In genomic region chr6:39009476-39009875, GRCh38 we compare ENCODE assay signal across 18 cellular contexts. TPM values are rescaled to one million over a fixed set of nuclear protein-coding genes. Genes with fewer than 3 reads are reported as not detected.
DNase-seq lines count a peak whose midpoint lies in the region; ATAC-seq and TF ChIP-seq lines count a peak whose summit lies in the region.
"Had no signal": no experiment of that assay in that cellular context is flagged by ENCODE, and none has a peak within 500 bp of the region (broad histone marks: within the 10 kb centered on the region; RNA-seq: fewer than 3 reads in every experiment).

No MANE protein-coding gene starts in this region.

- H3K36me3 ChIP-seq in esophagus muscularis mucosa (no peaks in the 10 kb centered on the region), tibial nerve (no peaks in the 10 kb centered on the region)

- H3K4me1 ChIP-seq in esophagus muscularis mucosa (no peaks in the 10 kb centered on the region), tibial nerve (no peaks in the 10 kb centered on the region)

- TF ChIP-seq POLR2A in esophagus muscularis mucosa (IDR thresholded peaks at IDR 0.05; ENCODE audit: low read depth) (no peak), tibial nerve (IDR thresholded peaks at IDR 0.05) (no peak)

- no peak for TF ChIP-seq CTCF in LNCaP clone FGC (IDR thresholded peaks at IDR 0.05; ENCODE audit: control insufficient read depth, extremely low read depth, insufficient read depth)
- TF ChIP-seq CTCF in esophagus muscularis mucosa (IDR thresholded peaks at IDR 0.05) = no peak
- no peak for TF ChIP-seq CTCF in tibial nerve (IDR thresholded peaks at IDR 0.05)

- TF ChIP-seq EP300 in esophagus muscularis mucosa (IDR thresholded peaks at IDR 0.05) (no peak), tibial nerve (IDR thresholded peaks at IDR 0.05) (no peak)

- H3K9me3 ChIP-seq in esophagus muscularis mucosa (no peaks in the 10 kb centered on the region), tibial nerve (no peaks in the 10 kb centered on the region)

- WGBS in esophagus muscularis mucosa = 0% methylated on average over 1 of the region's 1 CpG
- WGBS in tibial nerve, 2 donors = 0% methylated on average over 1 of the region's 1 CpG

- peaks cover 0 to 25% (median 0%) of the 10 kb centered on the region in 4 donors for H3K27me3 ChIP-seq in esophagus muscularis mucosa
- no peaks in the 10 kb centered on the region for H3K27me3 ChIP-seq in tibial nerve

- DNase-seq in left ventricle myocardium superior = no peak
- DNase-seq in cardiac septum (ENCODE audit: low spot score) = no peak
- peak; percentile 59 for DNase-seq in LNCaP clone FGC (ENCODE audit: low read depth)
- peak; percentile 37 for DNase-seq in esophagus muscularis mucosa (ENCODE audit: extremely low spot score)
- DNase-seq in tibial nerve (ENCODE audit: low spot score in 2 of 2) = no peak
- no peak for DNase-seq in SKM-1 treated with dmso at 0.1 percent for 144 hours (lab: John Stamatoyannopoulos, UW; ENCODE audit: unreplicated experiment)
- DNase-seq: C1 segment of cervical spinal cord; CD4-positive, alpha-beta memory T cell; COR-L47; DMS153; DND-41; GM23248; H9; HFFc6 had no signal

- ATAC-seq in left ventricle myocardium superior = peak; percentile 57
- ATAC-seq: HCT116 had no signal

- intact Hi-C loops in left ventricle myocardium superior (cut with micrococcal nuclease) (no loop called here), cardiac septum (cut with DNase I) (no loop called here), esophagus muscularis mucosa (cut with DNase I) (no loop called here)

- H3K4me3 ChIP-seq in LNCaP clone FGC (ENCODE audit: low read depth, low read length) (no peak overlapping the region), esophagus muscularis mucosa (no peak overlapping the region), tibial nerve (no peak overlapping the region)
- H3K4me3 ChIP-seq: GM23248 had no signal

- H3K27ac ChIP-seq in esophagus muscularis mucosa (replicated peaks in 1 of 4) (no peak overlapping the region), tibial nerve (no peak overlapping the region)
- H3K27ac ChIP-seq: GM23248 had no signal

RNA-seq across cellular contexts. Expression of gene GLP1R, which starts 39.1 kb away (rescaled TPM):
- total RNA-seq in left ventricle myocardium superior (11.6 TPM), cardiac septum (0.08 TPM), esophagus muscularis mucosa (not detected), tibial nerve (1 to 10 TPM in 2 of 4 donors, under 1 TPM in 2; 0.20 to 4.2 (median 1.3) TPM)
- total RNA-seq: A172; A673; CD4-positive, alpha-beta memory T cell; GM23248; H4; HFFc6 had no signal

Comparison
In these comparisons a context has a peak if more than half of its experiments do, and no peak if none do; other contexts are left out.
1. DNase-seq: peak in LNCaP clone FGC (single experiment) and esophagus muscularis mucosa (single experiment); none in left ventricle myocardium superior (single experiment), cardiac septum (single experiment), tibial nerve (0 of 2) and SKM-1 treated with dmso at 0.1 percent for 144 hours (single experiment).